In the genomic region with DNA sequence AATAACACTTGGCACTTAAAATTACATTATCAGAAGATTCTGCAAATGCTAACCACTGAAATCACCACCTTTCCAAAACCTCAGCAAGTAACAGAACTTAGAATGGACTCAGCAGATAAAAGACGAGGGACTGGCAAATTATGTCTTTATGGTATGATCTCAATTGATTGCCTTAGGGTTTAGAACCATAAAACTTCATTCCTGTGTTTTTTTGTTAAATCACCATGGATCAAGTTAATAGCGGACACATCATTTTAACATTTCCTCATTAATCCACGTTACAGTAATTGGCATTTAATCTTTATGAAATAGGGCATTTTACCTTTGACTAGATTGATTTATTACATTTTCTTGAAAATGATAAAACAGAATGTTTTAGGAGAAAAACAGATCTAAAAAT, we compare ENCODE assay signal across 25 cellular contexts.
"Had no signal": no experiment of that assay in that cellular context is flagged by ENCODE, and none has a peak within 500 bp of the region (broad histone marks: within the 10 kb centered on the region; RNA-seq: fewer than 3 reads in every experiment).

No MANE protein-coding gene starts in this region.

- H3K9me3 Mint-ChIP-seq: activated naive CD4-positive, alpha-beta T cell treated with anti-CD3 and anti-CD28 coated beads for 36 hours; brain had no signal

- H3K27ac ChIP-seq: adrenal gland, PC-9, RWPE1 had no signal

- ATAC-seq: activated CD8-positive, alpha-beta T cell treated with anti-CD3 and anti-CD28 coated beads, Interleukin-2, amount 10 ng/mL, durations not matched to agents 7 days and 5 days; activated naive CD4-positive, alpha-beta T cell treated with anti-CD3 and anti-CD28 coated beads, Interleukin-2, amount 50 U/mL, for 72 hours; Right ventricle myocardium inferior had no signal

- H3K36me3 Mint-ChIP-seq: activated naive CD4-positive, alpha-beta T cell treated with anti-CD3 and anti-CD28 coated beads, Interleukin-2, amount 50 U/mL, for 72 hours; brain had no signal

- H3K4me1 ChIP-seq: adrenal gland had no signal

- H3K4me3 ChIP-seq: adrenal gland, PC-9 had no signal

- H3K9me3 ChIP-seq: adrenal gland had no signal

- H3K27me3 ChIP-seq: adrenal gland had no signal

- H3K36me3 ChIP-seq: adrenal gland had no signal

- H3K4me1 Mint-ChIP-seq: activated CD4-positive, alpha-beta T cell treated with anti-CD3 and anti-CD28 coated beads, Interleukin-2, amount 10 ng/mL, durations not matched to agents 24 days and 14 days; brain had no signal

- H3K27me3 Mint-ChIP-seq: activated CD4-positive, alpha-beta T cell treated with anti-CD3 and anti-CD28 coated beads, Interleukin-2, amount 10 ng/mL, durations not matched to agents 24 days and 14 days; activated T-cell treated with anti-CD3 and anti-CD28 coated beads, Interleukin-2, amount 50 U/mL, for 24 hours; brain had no signal

- H2AFZ ChIP-seq: PC-9 had no signal

- FAIRE-seq: bronchial epithelial cell had no signal

- H3K4me3 Mint-ChIP-seq: activated CD4-positive, alpha-beta T cell treated with anti-CD3 and anti-CD28 coated beads, Interleukin-2, amount 10 ng/mL, durations not matched to agents 24 days and 14 days; activated CD8-positive, alpha-beta T cell treated with anti-CD3 and anti-CD28 coated beads, Interleukin-2, amount 10 ng/mL, durations not matched to agents 7 days and 5 days; activated naive CD4-positive, alpha-beta T cell treated with anti-CD3 and anti-CD28 coated beads for 36 hours; activated T-cell treated with anti-CD3 and anti-CD28 coated beads, Interleukin-2, amount 50 U/mL, for 24 hours; brain; T-helper 1 cell treated with Interleukin-12 subunit alpha and Interleukin-12 subunit beta and Interleukin-4 antibody, amounts not matched to agents 30 μg/mL and 1 μg/mL, for 36 hours; T-helper 2 cell treated with Interferon-gamma antibody and Interleukin-4, amounts not matched to agents 5 μg/mL and 100 μg/mL, for 36 hours had no signal

- DNase-seq: activated CD4-positive, alpha-beta T cell treated with anti-CD3 and anti-CD28 coated beads, Interleukin-2, amount 10 ng/mL, durations not matched to agents 24 days and 14 days; activated CD4-positive, alpha-beta T cell treated with anti-CD3 and anti-CD28 coated beads, Interleukin-2, amount 50 U/mL, for 4 hours; activated CD8-positive, alpha-beta T cell treated with anti-CD3 and anti-CD28 coated beads, Interleukin-2, amount 10 ng/mL, durations not matched to agents 7 days and 5 days; activated gamma-delta T cell; activated naive CD4-positive, alpha-beta T cell treated with anti-CD3 and anti-CD28 coated beads for 36 hours; activated T-cell treated with anti-CD3 and anti-CD28 coated beads, Interleukin-2, amount 50 U/mL, for 24 hours; adrenal gland; caudate nucleus; cerebellar nuclear complex; NCI-H1105; NCI-H1417 treated with DMSO at 0.1 percent for 48 hours; NCI-H1694; NCI-H2029; NCI-H345; NCI-H524 treated with DMSO at 0.1 percent for 48 hours; PC-9; SIG-M5 had no signal

- H3K4me2 ChIP-seq: PC-9 had no signal

- H3K27ac Mint-ChIP-seq: activated CD4-positive, alpha-beta T cell treated with anti-CD3 and anti-CD28 coated beads, Interleukin-2, amount 10 ng/mL, durations not matched to agents 24 days and 14 days; activated CD8-positive, alpha-beta T cell treated with anti-CD3 and anti-CD28 coated beads, Interleukin-2, amount 10 ng/mL, durations not matched to agents 7 days and 5 days; activated naive CD4-positive, alpha-beta T cell treated with anti-CD3 and anti-CD28 coated beads for 36 hours; activated naive CD4-positive, alpha-beta T cell treated with anti-CD3 and anti-CD28 coated beads, Interleukin-2, amount 50 U/mL, for 72 hours; activated T-cell treated with anti-CD3 and anti-CD28 coated beads, Interleukin-2, amount 50 U/mL, for 24 hours; activated T-helper 2 cell treated with anti-CD3 and anti-CD28 coated beads, Interferon-gamma antibody, Interleukin-2, Interleukin-4, amounts not matched to agents 10 μg/mL and 5 μg/mL and 100 μg/mL, durations not matched to agents 14 hours and 24 hours and 36 hours; brain; T-helper 1 cell treated with Interleukin-12 subunit alpha and Interleukin-12 subunit beta and Interleukin-4 antibody, amounts not matched to agents 30 μg/mL and 1 μg/mL, for 36 hours; T-helper 2 cell treated with Interferon-gamma antibody and Interleukin-4, amounts not matched to agents 5 μg/mL and 100 μg/mL, for 36 hours had no signal
